ENCODE assay signal across 1 cellular context in the genomic region with DNA sequence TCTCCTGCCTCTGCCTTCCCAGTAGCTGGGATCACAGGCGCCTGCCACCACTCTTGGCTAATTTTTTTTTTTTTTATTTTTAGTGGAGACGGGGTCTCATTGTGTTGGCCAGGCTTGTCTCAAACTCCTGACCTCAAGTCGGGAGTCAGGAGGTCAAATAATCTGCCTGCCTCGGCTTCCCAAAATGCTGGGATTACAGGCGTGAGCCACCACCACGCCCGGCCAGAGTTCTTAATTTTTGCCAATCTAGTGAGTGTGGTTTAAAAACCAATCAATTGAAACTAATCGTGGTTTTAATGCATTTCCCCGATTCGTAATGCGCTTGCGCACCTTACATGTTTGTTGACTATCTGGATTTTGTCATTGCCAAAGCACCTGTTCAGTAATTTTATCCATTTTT.
TF ChIP-seq lines count a peak whose summit lies in the region.

No MANE protein-coding gene starts in this region.

TF ChIP-seq in endothelial cell of umbilical vein, 7 proteins besides CTCF, POLR2A, EP300 and RAD21:
- TF ChIP-seq FOS (IDR thresholded peaks at IDR 0.05; ENCODE audit: borderline replicate concordance, insufficient read depth, low read length) (no peak), JUN (IDR thresholded peaks at IDR 0.05; ENCODE audit: borderline replicate concordance, insufficient read depth, insufficient read length, low read depth) (no peak), MYC (IDR thresholded peaks at IDR 0.05; ENCODE audit: low read depth, low read length) (no peak), MAX (IDR thresholded peaks at IDR 0.05; ENCODE audit: insufficient read depth, insufficient read length) (no peak)
